ENCODE assay signal across 18 cellular contexts in genomic region chr6:19699990-19700389, GRCh38.
A peak's percentile ranks its signal among the peaks of the same experiment; 100 is the strongest.
DNase-seq lines count a peak whose midpoint lies in the region; ATAC-seq, FAIRE-seq and TF ChIP-seq lines count a peak whose summit lies in the region.
"Had no signal": no experiment of that assay in that cellular context is flagged by ENCODE, and none has a peak within 500 bp of the region (broad histone marks: within the 10 kb centered on the region; RNA-seq: fewer than 3 reads in every experiment).

No MANE protein-coding gene starts in this region.

- no peak for TF ChIP-seq EP300 in suprapubic skin (IDR thresholded peaks at IDR 0.05)

- no peaks in the 10 kb centered on the region for H3K9me3 ChIP-seq in suprapubic skin
- H3K9me3 ChIP-seq: BE2C, Caco-2 had no signal

- FAIRE-seq in D721Med (lab: Jason Lieb, UNC): peak; percentile 21
- FAIRE-seq: GM19239 had no signal

- ATAC-seq in GM18867 (IDR thresholded peaks at IDR 0.05; ENCODE audit: unreplicated experiment) (no peak), GM18861 (IDR thresholded peaks at IDR 0.05; ENCODE audit: unreplicated experiment) (no peak)

- no peak for DNase-seq in D721Med (ENCODE audit: insufficient read length, low spot score)
- peak; percentile 2 for DNase-seq in NCI-H82 treated with DMSO at 0.1 percent for 48 hours (lab: John Stamatoyannopoulos, UW; ENCODE audit: unreplicated experiment)
- DNase-seq in nephron progenitor cell: no peak
- DNase-seq in pons (ENCODE audit: low spot score): no peak
- no peak for DNase-seq in suprapubic skin (ENCODE audit: low spot score in 2 of 2)
- DNase-seq: ACHN; BE2C; C1 segment of cervical spinal cord; Caco-2; CD4-positive, CD25-positive, alpha-beta regulatory T cell; DMS79 treated with DMSO at 0.1 percent for 48 hours; GF-D8; GM23248; HCEC 1CT had no signal

- H3K27me3 Mint-ChIP-seq in nephron progenitor cell (ENCODE audit: low read depth, poor library complexity): peaks cover 3% of the 10 kb centered on the region

- H3K9me3 Mint-ChIP-seq in nephron progenitor cell: no peaks in the 10 kb centered on the region

- peak overlapping the region; percentile 4 for H3K27ac Mint-ChIP-seq in nephron progenitor cell
- H3K27ac Mint-ChIP-seq: CD4-positive, CD25-positive, alpha-beta regulatory T cell had no signal

- no peaks in the 10 kb centered on the region for H3K27me3 ChIP-seq in suprapubic skin
- H3K27me3 ChIP-seq: BE2C had no signal

- H3K36me3 Mint-ChIP-seq in nephron progenitor cell (ENCODE audit: low read depth): no peaks in the 10 kb centered on the region
- H3K36me3 Mint-ChIP-seq: CD4-positive, CD25-positive, alpha-beta regulatory T cell had no signal

- no peak for TF ChIP-seq CTCF in D721Med (IDR thresholded peaks at IDR 0.05; ENCODE audit: insufficient read depth, missing control alignments)
- TF ChIP-seq CTCF in nephron progenitor cell (IDR thresholded peaks at IDR 0.05): no peak
- no peak for TF ChIP-seq CTCF in suprapubic skin (IDR thresholded peaks at IDR 0.05)

- no peaks in the 10 kb centered on the region for H3K4me1 ChIP-seq in suprapubic skin
- H3K4me1 ChIP-seq: BE2C, Caco-2 had no signal

- no peaks in the 10 kb centered on the region for H3K36me3 ChIP-seq in suprapubic skin
- H3K36me3 ChIP-seq: BE2C had no signal

- H3K4me3 Mint-ChIP-seq in nephron progenitor cell: no peak overlapping the region
- H3K4me3 Mint-ChIP-seq: CD4-positive, CD25-positive, alpha-beta regulatory T cell had no signal

- H3K4me1 Mint-ChIP-seq in nephron progenitor cell: peaks cover 9% of the 10 kb centered on the region
- H3K4me1 Mint-ChIP-seq: CD4-positive, CD25-positive, alpha-beta regulatory T cell had no signal

- TF ChIP-seq POLR2A in suprapubic skin (IDR thresholded peaks at IDR 0.05): no peak

- H3K27ac ChIP-seq in suprapubic skin: no peak overlapping the region
- H3K27ac ChIP-seq: GM23248, HL-60 had no signal

- 61% methylated on average over 5 of the region's 5 CpGs for WGBS in suprapubic skin

- H3K4me3 ChIP-seq in suprapubic skin: no peak overlapping the region
- H3K4me3 ChIP-seq: GM23248 had no signal
